8 cellular contexts compared by ENCODE assay signal in the genomic region with DNA sequence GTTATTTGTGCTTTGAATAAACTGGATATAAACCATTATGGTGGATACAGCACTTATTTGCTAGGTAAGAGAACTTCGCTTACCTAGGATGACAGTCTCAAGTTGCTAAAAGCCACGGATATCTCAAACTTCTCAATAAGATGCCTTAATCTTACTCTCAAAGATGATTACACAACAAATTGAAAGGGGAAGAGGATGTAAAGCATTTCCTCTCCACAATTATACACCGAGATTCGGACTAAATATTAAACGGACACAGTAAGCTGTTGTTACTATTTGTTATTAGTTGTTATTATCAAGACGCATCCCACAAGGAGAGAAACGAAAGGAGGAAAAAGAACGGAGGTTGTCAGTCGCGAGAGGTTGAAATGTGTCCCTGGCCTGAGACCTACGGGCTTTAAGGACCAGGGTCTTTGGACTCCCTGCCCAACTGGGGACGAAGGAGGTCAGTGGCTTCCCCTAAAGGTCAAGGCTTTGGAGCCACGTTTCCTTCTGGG. TPM values are rescaled to one million over a fixed set of nuclear protein-coding genes. Genes with fewer than 3 reads are reported as not detected.
DNase-seq lines count a peak whose midpoint lies in the region; ATAC-seq, FAIRE-seq and TF ChIP-seq lines count a peak whose summit lies in the region.

No MANE protein-coding gene starts in this region.

- H3K4me1 ChIP-seq in HUES64 (ENCODE audit: insufficient read depth, low read length), result peaks cover 3% of the 10 kb centered on the region; the same call in 1 of the 2 replicates
- H3K4me1 ChIP-seq in iPS-18a (ENCODE audit: control insufficient read depth, low read depth, low read length), result peaks cover 3% of the 10 kb centered on the region

- WGBS in HUES64, result 11% methylated on average over 10 of the region's 13 CpGs

- no peak for TF ChIP-seq POLR2A in GM12891 (IDR thresholded peaks at IDR 0.05; ENCODE audit: low read depth, low read length)

- POLR2A ChIA-PET in activated naive CD8-positive, alpha-beta T cell treated with anti-CD3 and anti-CD28 coated beads, Interleukin-2, amount 10 ng/mL, durations not matched to agents 7 days and 5 days (lab: Charles Lee), result interaction anchor here (0.7 to 1.5 kb wide), 10 partner anchors 10 to 282 kb away, joined by 3 to 16 read pairs (median 4); a partner anchor contains a TSS

- peaks cover 2% of the 10 kb centered on the region for H3K36me3 Mint-ChIP-seq in activated naive CD8-positive, alpha-beta T cell treated with anti-CD3 and anti-CD28 coated beads, Interleukin-2, amount 10 ng/mL, durations not matched to agents 7 days and 5 days
- H3K36me3 Mint-ChIP-seq in stimulated activated effector memory CD8-positive, alpha-beta T cell treated with anti-CD3 and anti-CD28 coated beads, Interleukin-12 subunit alpha, Interleukin-12 subunit beta, amount 100 ng/mL, for 72 hours, result peaks cover 30% of the 10 kb centered on the region

- peak overlapping the region; percentile 62; the same call in 1 of the 2 replicates for H3K27ac ChIP-seq in HUES64 (ENCODE audit: low read depth, low read length)
- H3K27ac ChIP-seq in iPS-18a (ENCODE audit: low read length), result peak overlapping the region; percentile 11

- ATAC-seq in activated naive CD8-positive, alpha-beta T cell treated with anti-CD3 and anti-CD28 coated beads, Interleukin-2, amount 10 ng/mL, durations not matched to agents 7 days and 5 days (ENCODE audit: low read depth), result no peak
- no peak for ATAC-seq in stimulated activated effector memory CD8-positive, alpha-beta T cell treated with anti-CD3 and anti-CD28 coated beads, Interleukin-12 subunit alpha, Interleukin-12 subunit beta, amount 100 ng/mL, for 72 hours
- no peak for ATAC-seq in GM18907 (IDR thresholded peaks at IDR 0.05; ENCODE audit: unreplicated experiment)

- H3K9me3 Mint-ChIP-seq in activated naive CD8-positive, alpha-beta T cell treated with anti-CD3 and anti-CD28 coated beads, Interleukin-2, amount 10 ng/mL, durations not matched to agents 7 days and 5 days, result no peaks in the 10 kb centered on the region
- H3K9me3 Mint-ChIP-seq in stimulated activated effector memory CD8-positive, alpha-beta T cell treated with anti-CD3 and anti-CD28 coated beads, Interleukin-12 subunit alpha, Interleukin-12 subunit beta, amount 100 ng/mL, for 72 hours, result no peaks in the 10 kb centered on the region

- H3K4me3 Mint-ChIP-seq in activated naive CD8-positive, alpha-beta T cell treated with anti-CD3 and anti-CD28 coated beads, Interleukin-2, amount 10 ng/mL, durations not matched to agents 7 days and 5 days, result peak overlapping the region; percentile 98
- peak overlapping the region; percentile 94 for H3K4me3 Mint-ChIP-seq in stimulated activated effector memory CD8-positive, alpha-beta T cell treated with anti-CD3 and anti-CD28 coated beads, Interleukin-12 subunit alpha, Interleukin-12 subunit beta, amount 100 ng/mL, for 72 hours

- H3K4me3 ChIP-seq in HUES64 (ENCODE audit: low read length), result peak overlapping the region; percentile 70
- H3K4me3 ChIP-seq in iPS-18a (ENCODE audit: low read length), result peak overlapping the region; percentile 64

- H3K27me3 Mint-ChIP-seq in activated naive CD8-positive, alpha-beta T cell treated with anti-CD3 and anti-CD28 coated beads, Interleukin-2, amount 10 ng/mL, durations not matched to agents 7 days and 5 days, result no peaks in the 10 kb centered on the region

- peak overlapping the region; percentile 93 for H3K27ac Mint-ChIP-seq in activated naive CD8-positive, alpha-beta T cell treated with anti-CD3 and anti-CD28 coated beads, Interleukin-2, amount 10 ng/mL, durations not matched to agents 7 days and 5 days
- peak overlapping the region; percentile 97 for H3K27ac Mint-ChIP-seq in stimulated activated effector memory CD8-positive, alpha-beta T cell treated with anti-CD3 and anti-CD28 coated beads, Interleukin-12 subunit alpha, Interleukin-12 subunit beta, amount 100 ng/mL, for 72 hours

- H3K9me3 ChIP-seq in HUES64 (ENCODE audit: insufficient read depth, low read depth, low read length) (no peaks in the 10 kb centered on the region), iPS-18a (ENCODE audit: control insufficient read depth, low read depth, low read length) (no peaks in the 10 kb centered on the region)

- no peaks in the 10 kb centered on the region for H3K27me3 ChIP-seq in HUES64 (ENCODE audit: insufficient read depth, low read length)
- no peaks in the 10 kb centered on the region for H3K27me3 ChIP-seq in iPS-18a (ENCODE audit: control insufficient read depth, insufficient read depth, low read length)

- FAIRE-seq in GM12891 (lab: Jason Lieb, UNC), result peak; percentile 40

- DNase-seq in GM12891 (ENCODE audit: insufficient read length, low spot score), result peak; percentile 18
- no peak for DNase-seq in activated naive CD8-positive, alpha-beta T cell treated with anti-CD3 and anti-CD28 coated beads, Interleukin-2, amount 10 ng/mL, durations not matched to agents 7 days and 5 days
- no peak for DNase-seq in stimulated activated effector memory CD8-positive, alpha-beta T cell treated with anti-CD3 and anti-CD28 coated beads, Interleukin-12 subunit alpha, Interleukin-12 subunit beta, amount 100 ng/mL, for 72 hours (ENCODE audit: low spot score in 2 of 2)
- DNase-seq in NCI-H1694 treated with DMSO at 0.1 percent for 48 hours (lab: John Stamatoyannopoulos, UW), result no peak
- no peak for DNase-seq in DMS79 treated with DMSO at 0.1 percent for 48 hours (lab: John Stamatoyannopoulos, UW)

- peaks cover 28% of the 10 kb centered on the region for H3K4me1 Mint-ChIP-seq in activated naive CD8-positive, alpha-beta T cell treated with anti-CD3 and anti-CD28 coated beads, Interleukin-2, amount 10 ng/mL, durations not matched to agents 7 days and 5 days
- H3K4me1 Mint-ChIP-seq in stimulated activated effector memory CD8-positive, alpha-beta T cell treated with anti-CD3 and anti-CD28 coated beads, Interleukin-12 subunit alpha, Interleukin-12 subunit beta, amount 100 ng/mL, for 72 hours, result peaks cover 28% of the 10 kb centered on the region

- H3K36me3 ChIP-seq in HUES64 (ENCODE audit: insufficient read depth, low read length) (no peaks in the 10 kb centered on the region), iPS-18a (ENCODE audit: control insufficient read depth, low read depth, low read length) (no peaks in the 10 kb centered on the region)

- H3K9ac ChIP-seq in HUES64 (ENCODE audit: low read depth, low read length) (peak overlapping the region; percentile 91), iPS-18a (ENCODE audit: low read length) (peak overlapping the region; percentile 87)

TF ChIP-seq in GM12891, 5 proteins besides CTCF, POLR2A, EP300 and RAD21:
- TF ChIP-seq PAX5 (IDR thresholded peaks at IDR 0.05; ENCODE audit: insufficient read depth, low read length, severe bottlenecking), result no peak
- no peak for TF ChIP-seq SPI1 (IDR thresholded peaks at IDR 0.05; ENCODE audit: low read depth, low read length)
- no peak for TF ChIP-seq POU2F2 (IDR thresholded peaks at IDR 0.05; ENCODE audit: low read depth, low read length)

RNA-seq across cellular contexts. Expression of a gene that starts 0.6 kb away (rescaled TPM):
- polyA plus RNA-seq in GM12891 (2012; ENCODE audit: low read depth, missing spikeins), result 14.5 TPM
- 24.4 TPM for polyA plus RNA-seq in HUES64 (2013, experiment 1 of 2)
- 25.7 TPM for polyA plus RNA-seq in HUES64 (2013, experiment 2 of 2)
- total RNA-seq in activated naive CD8-positive, alpha-beta T cell treated with anti-CD3 and anti-CD28 coated beads, Interleukin-2, amount 10 ng/mL, durations not matched to agents 7 days and 5 days, result 10 to 100 TPM; 50.9 to 51.8 TPM

RNA-seq across cellular contexts. Expression of a gene that starts 5.1 kb away (rescaled TPM):
- 90.7 TPM for polyA plus RNA-seq in GM12891 (2012; ENCODE audit: low read depth, missing spikeins)
- 47.6 TPM for polyA plus RNA-seq in HUES64 (2013, experiment 1 of 2)
- 47.5 TPM for polyA plus RNA-seq in HUES64 (2013, experiment 2 of 2)
- 10 to 100 TPM; 47.6 to 57.9 TPM for total RNA-seq in activated naive CD8-positive, alpha-beta T cell treated with anti-CD3 and anti-CD28 coated beads, Interleukin-2, amount 10 ng/mL, durations not matched to agents 7 days and 5 days

RNA-seq across cellular contexts. Expression of a gene that starts 58.3 kb away (rescaled TPM):
- 4.3 TPM for polyA plus RNA-seq in GM12891 (2012; ENCODE audit: low read depth, missing spikeins)
- 9.4 TPM for polyA plus RNA-seq in HUES64 (2013, experiment 1 of 2)
- 10.0 TPM for polyA plus RNA-seq in HUES64 (2013, experiment 2 of 2)
- 10 to 100 TPM; 24.5 to 25.8 TPM for total RNA-seq in activated naive CD8-positive, alpha-beta T cell treated with anti-CD3 and anti-CD28 coated beads, Interleukin-2, amount 10 ng/mL, durations not matched to agents 7 days and 5 days

RNA-seq across cellular contexts. Expression of a gene that starts 58.3 kb away (rescaled TPM):
- 20.3 TPM for polyA plus RNA-seq in GM12891 (2012; ENCODE audit: low read depth, missing spikeins)
- 23.0 TPM for polyA plus RNA-seq in HUES64 (2013, experiment 1 of 2)
- 24.5 TPM for polyA plus RNA-seq in HUES64 (2013, experiment 2 of 2)
- total RNA-seq in activated naive CD8-positive, alpha-beta T cell treated with anti-CD3 and anti-CD28 coated beads, Interleukin-2, amount 10 ng/mL, durations not matched to agents 7 days and 5 days, result 10 to 100 TPM; 28.7 to 30.2 TPM
